In genomic region chr16:53183442-53183841, GRCh38 we compare ENCODE assay signal across 26 cellular contexts.
"Had no signal": no experiment of that assay in that cellular context is flagged by ENCODE, and none has a peak within 500 bp of the region (broad histone marks: within the 10 kb centered on the region; RNA-seq: fewer than 3 reads in every experiment).

No MANE protein-coding gene starts in this region.

- H3K27me3 Mint-ChIP-seq: activated CD4-positive, alpha-beta memory T cell treated with anti-CD3 and anti-CD28 coated beads, Interleukin-2, amount 10 ng/mL, durations not matched to agents 7 days and 5 days; activated CD4-positive, alpha-beta T cell treated with anti-CD3 and anti-CD28 coated beads, Interleukin-2, amount 10 ng/mL, durations not matched to agents 24 days and 14 days; activated CD8-positive, alpha-beta memory T cell treated with anti-CD3 and anti-CD28 coated beads, Interleukin-2, amount 10 ng/mL, durations not matched to agents 7 days and 5 days; activated naive CD8-positive, alpha-beta T cell treated with anti-CD3 and anti-CD28 coated beads, Interleukin-2, amount 50 U/mL, for 24 hours; brain; naive thymus-derived CD8-positive, alpha-beta T cell; progenitor cell of endocrine pancreas; stimulated activated naive CD8-positive, alpha-beta T cell treated with anti-CD3 and anti-CD28 coated beads, Interleukin-15, amount 100 ng/mL, for 72 hours had no signal

- H3K4me2 ChIP-seq: hepatocyte had no signal

- H3K4me1 Mint-ChIP-seq: activated CD4-positive, alpha-beta memory T cell treated with anti-CD3 and anti-CD28 coated beads, Interleukin-2, amount 10 ng/mL, durations not matched to agents 7 days and 5 days; activated CD4-positive, alpha-beta T cell treated with anti-CD3 and anti-CD28 coated beads, Interleukin-2, amount 10 ng/mL, durations not matched to agents 24 days and 14 days; activated CD8-positive, alpha-beta memory T cell treated with anti-CD3 and anti-CD28 coated beads, Interleukin-2, amount 10 ng/mL, durations not matched to agents 7 days and 5 days; activated naive CD8-positive, alpha-beta T cell treated with anti-CD3 and anti-CD28 coated beads, Interleukin-2, amount 50 U/mL, for 24 hours; brain; mesothelial cell of epicardium; stimulated activated naive CD8-positive, alpha-beta T cell treated with anti-CD3 and anti-CD28 coated beads, Interleukin-15, amount 100 ng/mL, for 72 hours had no signal

- H3K4me3 ChIP-seq: hepatocyte, lung, tibial artery had no signal

- H3K4me3 Mint-ChIP-seq: activated CD4-positive, alpha-beta memory T cell treated with anti-CD3 and anti-CD28 coated beads, Interleukin-2, amount 10 ng/mL, durations not matched to agents 7 days and 5 days; activated CD4-positive, alpha-beta T cell treated with anti-CD3 and anti-CD28 coated beads, Interleukin-2, amount 10 ng/mL, durations not matched to agents 24 days and 14 days; activated CD8-positive, alpha-beta memory T cell treated with anti-CD3 and anti-CD28 coated beads, Interleukin-2, amount 10 ng/mL, durations not matched to agents 7 days and 5 days; activated naive CD8-positive, alpha-beta T cell treated with anti-CD3 and anti-CD28 coated beads, Interleukin-2, amount 50 U/mL, for 24 hours; brain; mesothelial cell of epicardium; naive thymus-derived CD8-positive, alpha-beta T cell; stimulated activated effector memory CD8-positive, alpha-beta T cell treated with anti-CD3 and anti-CD28 coated beads, Interleukin-12 subunit alpha, Interleukin-12 subunit beta, amount 100 ng/mL, for 72 hours; stimulated activated naive CD8-positive, alpha-beta T cell treated with anti-CD3 and anti-CD28 coated beads, Interleukin-15, amount 100 ng/mL, for 72 hours had no signal

- H2AFZ ChIP-seq: hepatocyte had no signal

- ATAC-seq: activated CD4-positive, CD25-positive, alpha-beta regulatory T cell treated with anti-CD3 and anti-CD28 coated beads, Interleukin-2, amount 50 U/mL, for 24 hours; activated CD8-positive, alpha-beta memory T cell treated with anti-CD3 and anti-CD28 coated beads, Interleukin-2, amount 10 ng/mL, durations not matched to agents 7 days and 5 days; activated naive CD8-positive, alpha-beta T cell treated with anti-CD3 and anti-CD28 coated beads, Interleukin-2, amount 50 U/mL, for 24 hours; esophagus mucosa; foreskin keratinocyte; left colon; naive thymus-derived CD8-positive, alpha-beta T cell; SK-N-SH treated with all-trans-retinoic acid at 6 μM for 48 hours; stimulated activated effector memory CD8-positive, alpha-beta T cell treated with anti-CD3 and anti-CD28 coated beads, Interleukin-12 subunit alpha, Interleukin-12 subunit beta, amount 100 ng/mL, for 72 hours; stimulated activated naive CD8-positive, alpha-beta T cell treated with anti-CD3 and anti-CD28 coated beads, Interleukin-15, amount 100 ng/mL, for 72 hours had no signal

- H3K27ac Mint-ChIP-seq: activated CD4-positive, alpha-beta memory T cell treated with anti-CD3 and anti-CD28 coated beads, Interleukin-2, amount 10 ng/mL, durations not matched to agents 7 days and 5 days; activated CD4-positive, alpha-beta T cell treated with anti-CD3 and anti-CD28 coated beads, Interleukin-2, amount 10 ng/mL, durations not matched to agents 24 days and 14 days; activated CD8-positive, alpha-beta memory T cell treated with anti-CD3 and anti-CD28 coated beads, Interleukin-2, amount 10 ng/mL, durations not matched to agents 7 days and 5 days; activated naive CD8-positive, alpha-beta T cell treated with anti-CD3 and anti-CD28 coated beads, Interleukin-2, amount 50 U/mL, for 24 hours; brain; mesothelial cell of epicardium; naive thymus-derived CD8-positive, alpha-beta T cell; progenitor cell of endocrine pancreas; stimulated activated effector memory CD8-positive, alpha-beta T cell treated with anti-CD3 and anti-CD28 coated beads, Interleukin-12 subunit alpha, Interleukin-12 subunit beta, amount 100 ng/mL, for 72 hours; stimulated activated naive CD8-positive, alpha-beta T cell treated with anti-CD3 and anti-CD28 coated beads, Interleukin-15, amount 100 ng/mL, for 72 hours had no signal

- H3K27me3 ChIP-seq: foreskin keratinocyte, hepatocyte, tibial artery had no signal

- DNase-seq: activated CD4-positive, alpha-beta memory T cell treated with anti-CD3 and anti-CD28 coated beads, Interleukin-2, amount 10 ng/mL, durations not matched to agents 7 days and 5 days; activated CD4-positive, alpha-beta T cell treated with anti-CD3 and anti-CD28 coated beads, Interleukin-2, amount 10 ng/mL, durations not matched to agents 24 days and 14 days; activated CD8-positive, alpha-beta memory T cell treated with anti-CD3 and anti-CD28 coated beads, Interleukin-2, amount 10 ng/mL, durations not matched to agents 7 days and 5 days; activated effector memory CD4-positive, alpha-beta T cell treated with anti-CD3 and anti-CD28 coated beads, Interleukin-2, amount 50 U/mL, for 16 hours; activated naive CD4-positive, alpha-beta T cell treated with anti-CD3 and anti-CD28 coated beads, Interleukin-2, amount 50 U/mL, for 16 hours; activated naive CD8-positive, alpha-beta T cell treated with anti-CD3 and anti-CD28 coated beads, Interleukin-2, amount 50 U/mL, for 24 hours; activated T-cell treated with anti-CD3 and anti-CD28 coated beads for 4 hours; aorta; caudate nucleus; dermis blood vessel endothelial cell; effector CD8-positive, alpha-beta T cell; foreskin keratinocyte; glutamatergic neuron; left colon; naive thymus-derived CD8-positive, alpha-beta T cell; stimulated activated naive CD8-positive, alpha-beta T cell treated with anti-CD3 and anti-CD28 coated beads, Interleukin-15, amount 100 ng/mL, for 72 hours; tibial artery had no signal

- H3K27ac ChIP-seq: foreskin keratinocyte, hepatocyte, tibial artery had no signal

- H3K4me1 ChIP-seq: foreskin keratinocyte, tibial artery had no signal
